ENCODE assay signal across 8 cellular contexts in the genomic region with DNA sequence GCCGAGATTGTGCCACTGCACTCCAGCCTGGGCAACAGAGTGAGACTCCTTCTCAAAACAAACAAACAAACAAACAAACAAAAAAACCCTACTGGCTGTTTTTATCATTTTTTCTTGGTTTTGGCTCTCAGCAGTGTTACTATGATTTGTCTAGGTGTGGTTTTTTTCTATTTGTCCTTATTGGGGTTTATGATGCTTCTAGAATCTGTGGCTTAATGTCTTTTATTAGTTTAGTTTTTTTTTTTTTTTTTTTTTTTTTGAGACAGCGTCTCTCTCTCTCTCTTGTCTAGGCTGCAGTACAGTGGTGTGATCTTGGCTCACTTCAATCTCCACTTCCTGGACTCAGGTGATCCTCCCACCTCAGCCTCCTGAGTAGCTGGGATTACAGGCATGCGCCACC. TPM values are rescaled to one million over a fixed set of nuclear protein-coding genes. Genes with fewer than 3 reads are reported as not detected.
DNase-seq lines count a peak whose midpoint lies in the region; ATAC-seq and TF ChIP-seq lines count a peak whose summit lies in the region.
"Not testable (repeated sequence)": the region's sequence is repeated elsewhere in the genome, so short reads cannot be mapped to it uniquely, and the experiment has no call there.

No MANE protein-coding gene starts in this region.

- H3K27ac ChIP-seq in HEK293 (ENCODE audit: extremely low read depth, low read depth, low read length), result not testable (repeated sequence)

- not testable (repeated sequence) for TF ChIP-seq CTCF in HEK293 (tag by site-specific recombination; IDR thresholded peaks at IDR 0.05); MCF 10A (IDR thresholded peaks at IDR 0.05; ENCODE audit: unreplicated experiment); natural killer cell (IDR thresholded peaks at IDR 0.05)

- POLR2A ChIA-PET in HEK293 (lab: Yijun Ruan, JAX); MCF 10A (lab: Yijun Ruan, JAX): not testable (repeated sequence)

- not testable (repeated sequence) for H3K9me3 Mint-ChIP-seq in activated T-helper 17 cell treated with anti-CD3 and anti-CD28 coated beads, Interleukin-2, amount 50 U/mL, for 72 hours; MCF 10A (ENCODE audit: unreplicated experiment); central memory CD8-positive, alpha-beta T cell; immature natural killer cell; natural killer cell; stimulated activated effector memory CD8-positive, alpha-beta T cell treated with anti-CD3 and anti-CD28 coated beads, Interleukin-12 subunit alpha, Interleukin-12 subunit beta, amount 100 ng/mL, for 72 hours; stimulated activated naive CD8-positive, alpha-beta T cell treated with anti-CD3 and anti-CD28 coated beads, Interleukin-15, Interleukin-2, amounts not matched to agents 100 ng/mL and 50 ng/mL, for 24 hours

- BruUV-seq in MCF 10A (replicated peaks; lab: Mats Ljungman, UMichigan), result not testable (repeated sequence)

- peak overlapping the region; percentile 74 for H3K27ac Mint-ChIP-seq in activated T-helper 17 cell treated with anti-CD3 and anti-CD28 coated beads, Interleukin-2, amount 50 U/mL, for 72 hours
- H3K27ac Mint-ChIP-seq in MCF 10A (ENCODE audit: low read depth, unreplicated experiment), result peak overlapping the region; percentile 84
- peak overlapping the region; percentile 45 for H3K27ac Mint-ChIP-seq in central memory CD8-positive, alpha-beta T cell (ENCODE audit: low read depth)
- H3K27ac Mint-ChIP-seq in immature natural killer cell, result peak overlapping the region in 4 of 6 donors; percentile 31 to 78 (median 52)
- H3K27ac Mint-ChIP-seq in natural killer cell, result peak overlapping the region; percentile 25 to 81
- peak overlapping the region; percentile 73 for H3K27ac Mint-ChIP-seq in stimulated activated effector memory CD8-positive, alpha-beta T cell treated with anti-CD3 and anti-CD28 coated beads, Interleukin-12 subunit alpha, Interleukin-12 subunit beta, amount 100 ng/mL, for 72 hours
- H3K27ac Mint-ChIP-seq in stimulated activated naive CD8-positive, alpha-beta T cell treated with anti-CD3 and anti-CD28 coated beads, Interleukin-15, Interleukin-2, amounts not matched to agents 100 ng/mL and 50 ng/mL, for 24 hours, result peak overlapping the region; percentile 22

- ATAC-seq in activated T-helper 17 cell treated with anti-CD3 and anti-CD28 coated beads, Interleukin-2, amount 50 U/mL, for 72 hours (replicated peaks); central memory CD8-positive, alpha-beta T cell (replicated peaks; ENCODE audit: extremely low read depth, poor library complexity, severe bottlenecking); natural killer cell; stimulated activated effector memory CD8-positive, alpha-beta T cell treated with anti-CD3 and anti-CD28 coated beads, Interleukin-12 subunit alpha, Interleukin-12 subunit beta, amount 100 ng/mL, for 72 hours: not testable (repeated sequence)

- H3K9me3 ChIP-seq in HEK293 (ENCODE audit: control insufficient read depth, insufficient read depth, low read depth, low read length), result not testable (repeated sequence)

- CTCF ChIA-PET in HEK293 (lab: Yijun Ruan, JAX); MCF 10A (lab: Yijun Ruan, JAX): not testable (repeated sequence)

- H3K27me3 Mint-ChIP-seq in activated T-helper 17 cell treated with anti-CD3 and anti-CD28 coated beads, Interleukin-2, amount 50 U/mL, for 72 hours; MCF 10A (ENCODE audit: insufficient read depth, unreplicated experiment); central memory CD8-positive, alpha-beta T cell; immature natural killer cell (ENCODE audit: low read depth in 3 of 3); natural killer cell (ENCODE audit: low read depth in 2 of 2); stimulated activated naive CD8-positive, alpha-beta T cell treated with anti-CD3 and anti-CD28 coated beads, Interleukin-15, Interleukin-2, amounts not matched to agents 100 ng/mL and 50 ng/mL, for 24 hours: not testable (repeated sequence)

- H3K4me1 ChIP-seq in HEK293 (ENCODE audit: control insufficient read depth, insufficient read depth, low read length), result not testable (repeated sequence)

- DNase-seq in MCF 10A (ENCODE audit: unreplicated experiment); central memory CD8-positive, alpha-beta T cell (ENCODE audit: low spot score in 2 of 2); immature natural killer cell; natural killer cell; stimulated activated effector memory CD8-positive, alpha-beta T cell treated with anti-CD3 and anti-CD28 coated beads, Interleukin-12 subunit alpha, Interleukin-12 subunit beta, amount 100 ng/mL, for 72 hours (ENCODE audit: low spot score in 2 of 2): not testable (repeated sequence)

- H3K4me3 ChIP-seq in HEK293 (ENCODE audit: low read depth, low read length), result not testable (repeated sequence)

- H3K4me1 Mint-ChIP-seq in activated T-helper 17 cell treated with anti-CD3 and anti-CD28 coated beads, Interleukin-2, amount 50 U/mL, for 72 hours, result peaks cover 10% of the 10 kb centered on the region
- H3K4me1 Mint-ChIP-seq in MCF 10A (ENCODE audit: insufficient read depth, unreplicated experiment) (peaks cover 14% of the 10 kb centered on the region), immature natural killer cell (peaks cover 26 to 77% of the 10 kb centered on the region in 2 donors), natural killer cell (peaks cover 32 to 42% of the 10 kb centered on the region in 2 donors)
- peaks cover 39% of the 10 kb centered on the region for H3K4me1 Mint-ChIP-seq in central memory CD8-positive, alpha-beta T cell
- H3K4me1 Mint-ChIP-seq in stimulated activated effector memory CD8-positive, alpha-beta T cell treated with anti-CD3 and anti-CD28 coated beads, Interleukin-12 subunit alpha, Interleukin-12 subunit beta, amount 100 ng/mL, for 72 hours, result peaks cover 32% of the 10 kb centered on the region
- H3K4me1 Mint-ChIP-seq in stimulated activated naive CD8-positive, alpha-beta T cell treated with anti-CD3 and anti-CD28 coated beads, Interleukin-15, Interleukin-2, amounts not matched to agents 100 ng/mL and 50 ng/mL, for 24 hours (ENCODE audit: low read depth), result peaks cover 25% of the 10 kb centered on the region

- intact Hi-C loops in MCF 10A (cut with micrococcal nuclease); natural killer cell (cut with micrococcal nuclease): not testable (repeated sequence)

- H3K36me3 ChIP-seq in HEK293 (ENCODE audit: control insufficient read depth in 2 of 2, insufficient read depth in 1 of 2, low read length in 2 of 2), result peaks cover 11 to 12% of the 10 kb centered on the region in 2 experiments; a peak in 2 of 3 replicates

- H3K4me3 Mint-ChIP-seq in activated T-helper 17 cell treated with anti-CD3 and anti-CD28 coated beads, Interleukin-2, amount 50 U/mL, for 72 hours; MCF 10A (ENCODE audit: unreplicated experiment); central memory CD8-positive, alpha-beta T cell; immature natural killer cell; natural killer cell; stimulated activated effector memory CD8-positive, alpha-beta T cell treated with anti-CD3 and anti-CD28 coated beads, Interleukin-12 subunit alpha, Interleukin-12 subunit beta, amount 100 ng/mL, for 72 hours; stimulated activated naive CD8-positive, alpha-beta T cell treated with anti-CD3 and anti-CD28 coated beads, Interleukin-15, Interleukin-2, amounts not matched to agents 100 ng/mL and 50 ng/mL, for 24 hours: not testable (repeated sequence)

- peaks cover 76% of the 10 kb centered on the region for H3K36me3 Mint-ChIP-seq in activated T-helper 17 cell treated with anti-CD3 and anti-CD28 coated beads, Interleukin-2, amount 50 U/mL, for 72 hours (ENCODE audit: low read depth)
- H3K36me3 Mint-ChIP-seq in MCF 10A (ENCODE audit: insufficient read depth, unreplicated experiment), result peaks cover 76% of the 10 kb centered on the region
- peaks cover 37% of the 10 kb centered on the region for H3K36me3 Mint-ChIP-seq in central memory CD8-positive, alpha-beta T cell (ENCODE audit: insufficient read depth)
- peaks cover 22 to 39% (median 32%) of the 10 kb centered on the region in 3 donors for H3K36me3 Mint-ChIP-seq in immature natural killer cell
- peaks cover 17% of the 10 kb centered on the region for H3K36me3 Mint-ChIP-seq in natural killer cell
- H3K36me3 Mint-ChIP-seq in stimulated activated effector memory CD8-positive, alpha-beta T cell treated with anti-CD3 and anti-CD28 coated beads, Interleukin-12 subunit alpha, Interleukin-12 subunit beta, amount 100 ng/mL, for 72 hours, result peaks cover 75% of the 10 kb centered on the region
- H3K36me3 Mint-ChIP-seq in stimulated activated naive CD8-positive, alpha-beta T cell treated with anti-CD3 and anti-CD28 coated beads, Interleukin-15, Interleukin-2, amounts not matched to agents 100 ng/mL and 50 ng/mL, for 24 hours (ENCODE audit: low read depth), result peaks cover 58% of the 10 kb centered on the region

TF ChIP-seq in HEK293, 187 proteins besides CTCF, POLR2A, EP300 and RAD21:
- peak; percentile 97 for TF ChIP-seq ZNF558 (tag by site-specific recombination; IDR thresholded peaks at IDR 0.05)
TF ChIP-seq in HEK293: peak in this region for 1; not testable (repeated sequence) for 186.

RNA-seq across cellular contexts. Expression of gene MIA2, which starts 47.0 kb away (rescaled TPM):
- 10 to 100 TPM; 15.4 to 17.7 TPM for total RNA-seq in activated T-helper 17 cell treated with anti-CD3 and anti-CD28 coated beads, Interleukin-2, amount 50 U/mL, for 72 hours
- total RNA-seq in MCF 10A (2022) (63.2 and 72.9 TPM in 2 replicates), natural killer cell (10 to 100 TPM; 44.7 to 45.7 (median 45.4) TPM)
- polyA plus RNA-seq in immature natural killer cell, result 10 to 100 TPM; 14.1 to 38.6 (median 27.6) TPM

Comparison
In these comparisons a context has a peak if more than half of its experiments do, and no peak if none do; other contexts are left out.
1. H3K27ac Mint-ChIP-seq: peak in every context shown above with its lines; median percentile 84 in MCF 10A; 74 in activated T-helper 17 cell treated with anti-CD3 and anti-CD28 coated beads, Interleukin-2, amount 50 U/mL, for 72 hours; 73 in stimulated activated effector memory CD8-positive, alpha-beta T cell treated with anti-CD3 and anti-CD28 coated beads, Interleukin-12 subunit alpha, Interleukin-12 subunit beta, amount 100 ng/mL, for 72 hours; 53 in natural killer cell; 52 in immature natural killer cell; 45 in central memory CD8-positive, alpha-beta T cell; 22 in stimulated activated naive CD8-positive, alpha-beta T cell treated with anti-CD3 and anti-CD28 coated beads, Interleukin-15, Interleukin-2, amounts not matched to agents 100 ng/mL and 50 ng/mL, for 24 hours.